ENCODE assay signal across 5 cellular contexts in the genomic region with DNA sequence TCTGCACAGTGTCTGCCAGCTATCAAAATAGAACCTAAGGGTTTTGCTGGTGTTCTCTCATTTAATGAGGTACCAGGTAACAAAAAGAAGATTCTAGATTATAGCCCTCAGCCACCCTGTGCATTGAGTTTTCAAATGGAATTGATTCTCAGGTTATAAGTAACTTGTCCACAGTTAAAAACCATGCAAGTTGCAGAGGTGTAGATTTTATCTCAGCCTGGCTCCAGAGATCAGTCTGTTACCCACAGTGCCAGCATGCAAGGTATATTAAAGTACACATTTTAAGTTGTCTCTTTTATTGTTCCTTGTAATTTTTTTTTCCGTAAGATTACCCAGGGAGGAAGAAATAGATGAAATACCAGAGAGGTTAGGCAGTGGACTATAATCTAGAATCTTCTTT.
"Had no signal": no experiment of that assay in that cellular context is flagged by ENCODE, and none has a peak within 500 bp of the region (broad histone marks: within the 10 kb centered on the region; RNA-seq: fewer than 3 reads in every experiment).

No MANE protein-coding gene starts in this region.

- DNase-seq: H9, HCEC 1CT, IMR-90 had no signal

- H3K4me3 Mint-ChIP-seq: GM23338, H9 had no signal

- H3K4me3 ChIP-seq: GM23338, K562 had no signal

- H3K27ac Mint-ChIP-seq: GM23338 had no signal

- H3K9me3 Mint-ChIP-seq: GM23338, H9 had no signal
